ENCODE assay signal across 2 cellular contexts in the genomic region with DNA sequence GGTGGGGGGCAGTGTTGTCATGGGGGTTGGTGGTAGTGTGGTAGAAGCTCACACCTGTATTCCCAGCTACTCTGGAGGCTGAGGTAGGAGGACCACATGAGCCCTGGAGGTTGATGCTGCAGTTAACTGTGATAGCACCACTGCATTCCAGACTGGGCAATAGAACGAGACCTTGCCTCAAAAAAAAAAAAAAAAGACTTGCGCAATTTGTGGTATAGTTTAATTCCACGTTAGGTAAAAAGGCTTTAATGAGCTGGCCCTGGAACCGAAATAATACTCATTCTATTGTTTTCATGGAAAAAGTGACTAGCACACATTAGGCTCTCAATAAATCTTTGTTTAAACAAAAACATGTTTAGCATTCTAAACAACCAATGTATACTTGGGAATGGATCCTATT.
TF ChIP-seq lines count a peak whose summit lies in the region.

No MANE protein-coding gene starts in this region.

TF ChIP-seq in IMR-90, 13 proteins besides CTCF, POLR2A, EP300 and RAD21:
- TF ChIP-seq CEBPB (IDR thresholded peaks at IDR 0.05; ENCODE audit: low read depth, low read length), result peak; percentile 74
- no peak for TF ChIP-seq MAZ (IDR thresholded peaks at IDR 0.05; ENCODE audit: borderline replicate concordance, low read depth, low read length)
TF ChIP-seq in IMR-90: peak in this region for 1.

TF ChIP-seq in H1, 55 proteins besides CTCF, POLR2A, EP300 and RAD21:
- TF ChIP-seq CEBPB (IDR thresholded peaks at IDR 0.05; ENCODE audit: low read depth, low read length) (peak; percentile 31; the same call in 1 of the 2 replicates), TEAD4 (IDR thresholded peaks at IDR 0.05; ENCODE audit: low read depth, low read length) (no peak)
